In genomic region chr9:122975196-122975595, GRCh38 we compare ENCODE assay signal across 25 cellular contexts. TPM values are rescaled to one million over a fixed set of nuclear protein-coding genes. Genes with fewer than 3 reads are reported as not detected.
A peak's percentile ranks its signal among the peaks of the same experiment; 100 is the strongest.
DNase-seq lines count a peak whose midpoint lies in the region; ATAC-seq and TF ChIP-seq lines count a peak whose summit lies in the region.
"Had no signal": no experiment of that assay in that cellular context is flagged by ENCODE, and none has a peak within 500 bp of the region (broad histone marks: within the 10 kb centered on the region; RNA-seq: fewer than 3 reads in every experiment).

No MANE protein-coding gene starts in this region.

- H2AK5ac ChIP-seq in mesenchymal stem cell (ENCODE audit: low read length, severe bottlenecking), result no peak overlapping the region

- peak; percentile 25 for TF ChIP-seq EP300 in transverse colon (IDR thresholded peaks at IDR 0.05; ENCODE audit: low read depth)

- no peak overlapping the region for H2AFZ ChIP-seq in mesenchymal stem cell (ENCODE audit: low read depth, low read length)

- CTCF ChIA-PET in MCF 10A (lab: Yijun Ruan, JAX), result no interaction called here

- 51 to 56% methylated on average over 2 of the region's 2 CpGs for WGBS in transverse colon (ENCODE audit: low coverage in 1 of 2), 2 donors
- WGBS in mesenchymal stem cell, result 92% methylated on average over 1 of the region's 2 CpGs

- peaks cover 14% of the 10 kb centered on the region for H3K4me1 Mint-ChIP-seq in MCF 10A (ENCODE audit: insufficient read depth, unreplicated experiment)
- H3K4me1 Mint-ChIP-seq: activated B cell treated with CpG ODN at 0.5 μM for 24 hours had no signal

- H3K4me3 Mint-ChIP-seq in MCF 10A (ENCODE audit: unreplicated experiment), result no peak overlapping the region
- H3K4me3 Mint-ChIP-seq: activated B cell treated with CpG ODN at 0.5 μM for 24 hours had no signal

- H3K4me1 ChIP-seq in breast epithelium, result peaks cover 0 to 3% of the 10 kb centered on the region in 2 donors
- H3K4me1 ChIP-seq in transverse colon, result peaks cover 0 to 21% (median 10%) of the 10 kb centered on the region in 4 donors
- peaks cover 2% of the 10 kb centered on the region for H3K4me1 ChIP-seq in mesenchymal stem cell (ENCODE audit: control insufficient read depth, insufficient read depth, low read depth, low read length)
- H3K4me1 ChIP-seq: BE2C, Caco-2 had no signal

- H3K27ac ChIP-seq in breast epithelium, result peak overlapping the region; percentile 49 to 59
- peak overlapping the region; percentile 8 to 54 (median 47) for H3K27ac ChIP-seq in transverse colon
- no peak overlapping the region for H3K27ac ChIP-seq in mesenchymal stem cell (ENCODE audit: low read length, poor library complexity, severe bottlenecking)
- H3K27ac ChIP-seq: neutrophil had no signal

- TF ChIP-seq CTCF in breast epithelium (IDR thresholded peaks at IDR 0.05) (no peak), MCF 10A (IDR thresholded peaks at IDR 0.05; ENCODE audit: unreplicated experiment) (no peak), transverse colon (IDR thresholded peaks at IDR 0.05) (no peak)

- POLR2A ChIA-PET in MCF 10A (lab: Yijun Ruan, JAX), result no interaction called here

- no peak overlapping the region for H3K23ac ChIP-seq in mesenchymal stem cell (ENCODE audit: low read length in 2 of 2)

- DNase-seq in breast epithelium (ENCODE audit: low spot score in 2 of 2) (no peak), MCF 10A (ENCODE audit: unreplicated experiment) (no peak), fibroblast of gingiva (ENCODE audit: low read depth) (peak; percentile 2), pulmonary artery endothelial cell (ENCODE audit: low read depth, low spot score) (peak; percentile 2), transverse colon (no peak), NCI-H2107 (lab: John Stamatoyannopoulos, UW) (no peak), mesenchymal stem cell (no peak)
- DNase-seq: 8988T; activated B cell treated with CpG ODN at 0.5 μM for 24 hours; activated CD4-positive, alpha-beta T cell treated with anti-CD3 and anti-CD28 coated beads, Interleukin-2, amount 50 U/mL, for 48 hours; BE2C; Caco-2; effector CD8-positive, alpha-beta T cell; glutamatergic neuron; HCEC 1CT; NCI-H2081 treated with DMSO at 0.1 percent for 48 hours; NCI-H510A treated with DMSO at 0.1 percent for 48 hours; NK-92 treated with Interleukin-12 subunit alpha and Interleukin-12 subunit beta, amount 100 ng/mL, for 24 hours; retina; T1000 had no signal

- intact Hi-C loops in breast epithelium (cut with DNase I; ENCODE audit: low total_unique reads), result no loop called here
- intact Hi-C loops in MCF 10A (cut with micrococcal nuclease), result no loop called here
- intact Hi-C loops in transverse colon (cut with DNase I; ENCODE audit: low total_unique reads), result no loop called here

- H2BK15ac ChIP-seq in mesenchymal stem cell (ENCODE audit: low read depth, poor library complexity, severe bottlenecking), result no peak overlapping the region

- H3K4me3 ChIP-seq in breast epithelium, result no peak overlapping the region
- H3K4me3 ChIP-seq in transverse colon, result no peak overlapping the region
- no peak overlapping the region for H3K4me3 ChIP-seq in mesenchymal stem cell (ENCODE audit: insufficient read depth in 1 of 2, low read depth in 1 of 2, low read length in 2 of 2)

- no peaks in the 10 kb centered on the region for H3K9me3 Mint-ChIP-seq in MCF 10A (ENCODE audit: unreplicated experiment)
- H3K9me3 Mint-ChIP-seq: activated B cell treated with CpG ODN at 0.5 μM for 24 hours had no signal

- no peak overlapping the region for H2BK5ac ChIP-seq in mesenchymal stem cell (ENCODE audit: low read depth, low read length, poor library complexity, severe bottlenecking)

- ATAC-seq in HG02623 (IDR thresholded peaks at IDR 0.05; ENCODE audit: unreplicated experiment), result no peak
- ATAC-seq: esophagus mucosa, left lobe of liver had no signal

- H4K91ac ChIP-seq in mesenchymal stem cell (ENCODE audit: low read length), result no peak overlapping the region

- no TSS peak for BruUV-seq in MCF 10A (replicated peaks; lab: Mats Ljungman, UMichigan)

- no peak overlapping the region for H3K4me2 ChIP-seq in mesenchymal stem cell (ENCODE audit: low read length, poor library complexity, severe bottlenecking)

- H3K36me3 ChIP-seq in breast epithelium (no peaks in the 10 kb centered on the region), transverse colon (peaks cover 0 to 16% (median 6%) of the 10 kb centered on the region in 4 donors), mesenchymal stem cell (ENCODE audit: control insufficient read depth in 1 of 2, insufficient read depth in 2 of 2, low read depth in 1 of 2, low read length in 2 of 2) (peaks cover 5 to 53% of the 10 kb centered on the region in 2 experiments)

- H3K27me3 ChIP-seq in breast epithelium (no peaks in the 10 kb centered on the region), transverse colon (no peaks in the 10 kb centered on the region), mesenchymal stem cell (ENCODE audit: control insufficient read depth in 1 of 2, insufficient read depth in 1 of 2, low read length in 2 of 2) (no peaks in the 10 kb centered on the region)
- H3K27me3 ChIP-seq: BE2C, neutrophil had no signal

- H3K9me3 ChIP-seq in breast epithelium (no peaks in the 10 kb centered on the region), transverse colon (no peaks in the 10 kb centered on the region), mesenchymal stem cell (ENCODE audit: control insufficient read depth, low read length) (no peaks in the 10 kb centered on the region)
- H3K9me3 ChIP-seq: BE2C, Caco-2, neutrophil had no signal

- peaks cover 23% of the 10 kb centered on the region for H3K79me1 ChIP-seq in mesenchymal stem cell (replicated peaks; ENCODE audit: low read length, poor library complexity, severe bottlenecking)

- no peak overlapping the region for H3K27ac Mint-ChIP-seq in MCF 10A (ENCODE audit: low read depth, unreplicated experiment)
- H3K27ac Mint-ChIP-seq: activated B cell treated with CpG ODN at 0.5 μM for 24 hours had no signal

- H2BK12ac ChIP-seq in mesenchymal stem cell (ENCODE audit: low read length in 2 of 2), result no peak overlapping the region

- H3K9ac ChIP-seq in mesenchymal stem cell (ENCODE audit: low read length), result no peak overlapping the region

- H4K8ac ChIP-seq in mesenchymal stem cell (ENCODE audit: low read length), result no peak overlapping the region

- H3K14ac ChIP-seq in mesenchymal stem cell (ENCODE audit: low read length in 2 of 2), result no peak overlapping the region

- no peak overlapping the region for H3K18ac ChIP-seq in mesenchymal stem cell (ENCODE audit: low read depth in 1 of 2, low read length in 2 of 2)

- TF ChIP-seq POLR2A in breast epithelium (IDR thresholded peaks at IDR 0.05) (no peak), transverse colon (IDR thresholded peaks at IDR 0.05) (no peak)

- H3K36me3 Mint-ChIP-seq in MCF 10A (ENCODE audit: insufficient read depth, unreplicated experiment), result peaks cover 19% of the 10 kb centered on the region

- in situ Hi-C loops in transverse colon (cut with MboI; ENCODE audit: low pct_ligation_motif_present in 1 of 4, low pct_unique_long_range_greater_than_20kb in 1 of 4, low sequenced_read_pairs in 3 of 4), result loop anchor here in 1 of 4 donors (25.0 kb wide), 1 partner anchor 513 kb away; no protein-coding TSS in a partner anchor

- H2BK120ac ChIP-seq in mesenchymal stem cell (ENCODE audit: low read depth, low read length), result no peak overlapping the region

- no peak overlapping the region for H3K4ac ChIP-seq in mesenchymal stem cell (ENCODE audit: low read depth in 1 of 2, low read length in 2 of 2)

- H3K27me3 Mint-ChIP-seq in MCF 10A (ENCODE audit: insufficient read depth, unreplicated experiment), result no peaks in the 10 kb centered on the region
- H3K27me3 Mint-ChIP-seq: activated B cell treated with CpG ODN at 0.5 μM for 24 hours had no signal

RNA-seq across cellular contexts. Expression of gene RABGAP1, which starts 34.4 kb away (rescaled TPM):
- 10 to 100 TPM; 49.1 to 93.4 (median 77.7) TPM for total RNA-seq in breast epithelium
- 41.1 and 43.1 TPM in 2 replicates for total RNA-seq in MCF 10A (2022)
- 27.5 and 37.0 TPM in 2 replicates for total RNA-seq in pulmonary artery endothelial cell
- total RNA-seq in transverse colon, result 100 to 1,000 TPM in 2 of 4 donors, 10 to 100 TPM in 2; 56.1 to 114 (median 88.9) TPM
- 24.0 TPM for polyA plus RNA-seq in mesenchymal stem cell (2013, experiment 1 of 2)
- 23.7 TPM for polyA plus RNA-seq in mesenchymal stem cell (2013, experiment 2 of 2)

RNA-seq across cellular contexts. Expression of gene ZBTB26, which starts 43.9 kb away (rescaled TPM):
- total RNA-seq in breast epithelium, result 10 to 100 TPM in 1 of 3 donors, 1 to 10 TPM in 2; 6.7 to 12.0 (median 7.2) TPM
- total RNA-seq in MCF 10A (2022), result 4.0 and 5.7 TPM in 2 replicates
- total RNA-seq in pulmonary artery endothelial cell, result 2.7 and 3.8 TPM in 2 replicates
- 10 to 100 TPM in 1 of 4 donors, 1 to 10 TPM in 3; 6.7 to 18.5 (median 8.0) TPM for total RNA-seq in transverse colon
- 2.3 TPM for polyA plus RNA-seq in mesenchymal stem cell (2013, experiment 1 of 2)
- polyA plus RNA-seq in mesenchymal stem cell (2013, experiment 2 of 2), result 2.3 TPM

RNA-seq across cellular contexts. Expression of gene GPR21, which starts 58.3 kb away (rescaled TPM):
- 1 to 10 TPM in 2 of 3 donors, not detected in 1; 3.3 to 6.7 TPM for total RNA-seq in breast epithelium
- 0.37 TPM in 1 of 2 replicates, not detected in the other for total RNA-seq in MCF 10A (2022)
- total RNA-seq in pulmonary artery endothelial cell, result 0.35 and 0.46 TPM in 2 replicates
- 1 to 10 TPM in 1 of 4 donors, not detected in 3; 3.0 TPM for total RNA-seq in transverse colon
- polyA plus RNA-seq in mesenchymal stem cell (2013, experiment 1 of 2), result not detected
- not detected for polyA plus RNA-seq in mesenchymal stem cell (2013, experiment 2 of 2)
- total RNA-seq: RPMI7951 had no signal

Comparison
In these comparisons a context has a peak if more than half of its experiments do, and no peak if none do; other contexts are left out.
1. DNase-seq: peak in fibroblast of gingiva (single experiment) and pulmonary artery endothelial cell (single experiment); none in breast epithelium (0 of 2), MCF 10A (single experiment), transverse colon (single experiment), NCI-H2107 (single experiment) and mesenchymal stem cell (single experiment).